1 cellular context compared by ENCODE assay signal in the genomic region with DNA sequence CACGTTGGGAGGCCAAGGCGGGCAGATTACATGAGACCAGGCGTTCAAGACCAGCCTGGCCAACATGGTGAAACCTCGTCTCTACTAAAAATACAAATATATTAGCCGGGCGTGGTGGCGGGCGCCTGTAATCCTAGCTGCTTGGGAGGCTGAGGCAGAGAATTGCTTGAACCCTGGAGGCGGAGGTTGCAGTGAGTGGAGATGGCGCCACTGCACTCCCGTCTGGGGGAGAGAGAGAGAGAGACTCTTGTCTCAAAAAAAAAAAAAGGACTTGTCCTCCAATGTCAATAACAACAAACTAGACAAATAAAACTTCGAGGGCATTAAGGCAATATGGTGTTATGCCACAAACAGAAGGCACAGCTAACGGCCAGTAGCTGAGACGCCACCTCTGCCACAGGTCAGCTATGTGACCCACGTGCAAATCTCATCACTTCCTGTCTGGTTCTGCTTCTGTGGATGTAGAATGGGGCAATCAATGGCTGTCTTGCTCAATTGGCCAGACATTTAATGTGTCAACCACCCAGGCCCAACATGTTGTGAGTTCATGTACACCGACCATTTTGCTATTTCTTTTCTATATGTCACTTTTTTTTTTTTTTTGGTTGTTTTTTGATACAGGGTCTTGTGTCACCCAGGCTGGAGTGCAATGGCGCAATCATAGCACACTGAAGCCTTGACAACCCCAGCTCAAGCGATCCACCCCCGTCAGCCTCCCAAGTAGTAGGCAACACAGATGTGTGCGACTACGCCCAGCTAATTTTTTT.
A peak's percentile ranks its signal among the peaks of the same experiment; 100 is the strongest.
TF ChIP-seq lines count a peak whose summit lies in the region.

No MANE protein-coding gene starts in this region.

TF ChIP-seq in GM12878, 131 proteins besides CTCF, POLR2A, EP300 and RAD21:
- TF ChIP-seq CUX1 (IDR thresholded peaks at IDR 0.05; ENCODE audit: insufficient replicate concordance, low read depth, low read length) = no peak
- no peak for TF ChIP-seq STAT3 (IDR thresholded peaks at IDR 0.05; ENCODE audit: low read depth, low read length)
- TF ChIP-seq MEF2A (IDR thresholded peaks at IDR 0.05; ENCODE audit: insufficient read depth, low read depth, low read length) = no peak
- 0 out of 2 replicates have a peak, but pooled peaks have one; percentile 70 for TF ChIP-seq SMARCA5 (IDR thresholded peaks at IDR 0.05)
- no peak for TF ChIP-seq CREB1 (IDR thresholded peaks at IDR 0.05; ENCODE audit: low read depth)
- TF ChIP-seq IRF4 (IDR thresholded peaks at IDR 0.05; ENCODE audit: low read depth, low read length) = no peak
- no peak for TF ChIP-seq CBX5 (IDR thresholded peaks at IDR 0.05; ENCODE audit: low read depth)
- no peak for TF ChIP-seq ZNF274 (IDR thresholded peaks at IDR 0.05; ENCODE audit: insufficient read depth, insufficient read length)
- TF ChIP-seq SPI1 (IDR thresholded peaks at IDR 0.05; ENCODE audit: borderline replicate concordance, insufficient read depth, low read depth, low read length) = peak; percentile 53; the same call in 1 of the 2 replicates
- peak; percentile 35; the same call in 1 of the 2 replicates for TF ChIP-seq NR2F1 (conservative IDR thresholded peaks at IDR 0.05)
- TF ChIP-seq NFXL1 (IDR thresholded peaks at IDR 0.05; ENCODE audit: borderline replicate concordance) = no peak
- no peak for TF ChIP-seq SUZ12 (IDR thresholded peaks at IDR 0.05; ENCODE audit: unreplicated experiment)
- no peak for TF ChIP-seq SRF (IDR thresholded peaks at IDR 0.05; ENCODE audit: low read depth in 2 of 2, low read length in 2 of 2)
- TF ChIP-seq RAD51 (IDR thresholded peaks at IDR 0.05) = peak; percentile 28; the same call in 1 of the 2 replicates
- no peak for TF ChIP-seq YBX1 (IDR thresholded peaks at IDR 0.05)
- no peak for TF ChIP-seq HDGF (IDR thresholded peaks at IDR 0.05)
- TF ChIP-seq PAX8 (IDR thresholded peaks at IDR 0.05) = no peak
- no peak for TF ChIP-seq E4F1 (IDR thresholded peaks at IDR 0.05; ENCODE audit: borderline replicate concordance, partially characterized antibody)
- TF ChIP-seq, protein P1, sequence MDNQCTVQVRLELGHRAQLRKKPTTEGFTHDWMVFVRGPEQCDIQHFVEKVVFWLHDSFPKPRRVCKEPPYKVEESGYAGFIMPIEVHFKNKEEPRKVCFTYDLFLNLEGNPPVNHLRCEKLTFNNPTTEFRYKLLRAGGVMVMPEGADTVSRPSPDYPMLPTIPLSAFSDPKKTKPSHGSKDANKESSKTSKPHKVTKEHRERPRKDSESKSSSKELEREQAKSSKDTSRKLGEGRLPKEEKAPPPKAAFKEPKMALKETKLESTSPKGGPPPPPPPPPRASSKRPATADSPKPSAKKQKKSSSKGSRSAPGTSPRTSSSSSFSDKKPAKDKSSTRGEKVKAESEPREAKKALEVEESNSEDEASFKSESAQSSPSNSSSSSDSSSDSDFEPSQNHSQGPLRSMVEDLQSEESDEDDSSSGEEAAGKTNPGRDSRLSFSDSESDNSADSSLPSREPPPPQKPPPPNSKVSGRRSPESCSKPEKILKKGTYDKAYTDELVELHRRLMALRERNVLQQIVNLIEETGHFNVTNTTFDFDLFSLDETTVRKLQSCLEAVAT (IDR thresholded peaks at IDR 0.05) = peak; percentile 60
- TF ChIP-seq BCL11A (IDR thresholded peaks at IDR 0.05; ENCODE audit: low read depth, low read length) = no peak
- no peak for TF ChIP-seq CBFB (IDR thresholded peaks at IDR 0.05; ENCODE audit: low read depth)
- no peak for TF ChIP-seq SIN3A (IDR thresholded peaks at IDR 0.05; ENCODE audit: low read depth, low read length)
- TF ChIP-seq SMAD5 (IDR thresholded peaks at IDR 0.05; ENCODE audit: low read depth) = 0 out of 2 replicates have a peak, but pooled peaks have one; percentile 12
- TF ChIP-seq YY1 (IDR thresholded peaks at IDR 0.05; ENCODE audit: low read depth, low read length) = peak; percentile 63
- TF ChIP-seq NFYA (IDR thresholded peaks at IDR 0.05; ENCODE audit: borderline replicate concordance, low read depth, low read length) = no peak
- TF ChIP-seq ESRRA (IDR thresholded peaks at IDR 0.05; ENCODE audit: low read length) = no peak
- TF ChIP-seq, protein P2, sequence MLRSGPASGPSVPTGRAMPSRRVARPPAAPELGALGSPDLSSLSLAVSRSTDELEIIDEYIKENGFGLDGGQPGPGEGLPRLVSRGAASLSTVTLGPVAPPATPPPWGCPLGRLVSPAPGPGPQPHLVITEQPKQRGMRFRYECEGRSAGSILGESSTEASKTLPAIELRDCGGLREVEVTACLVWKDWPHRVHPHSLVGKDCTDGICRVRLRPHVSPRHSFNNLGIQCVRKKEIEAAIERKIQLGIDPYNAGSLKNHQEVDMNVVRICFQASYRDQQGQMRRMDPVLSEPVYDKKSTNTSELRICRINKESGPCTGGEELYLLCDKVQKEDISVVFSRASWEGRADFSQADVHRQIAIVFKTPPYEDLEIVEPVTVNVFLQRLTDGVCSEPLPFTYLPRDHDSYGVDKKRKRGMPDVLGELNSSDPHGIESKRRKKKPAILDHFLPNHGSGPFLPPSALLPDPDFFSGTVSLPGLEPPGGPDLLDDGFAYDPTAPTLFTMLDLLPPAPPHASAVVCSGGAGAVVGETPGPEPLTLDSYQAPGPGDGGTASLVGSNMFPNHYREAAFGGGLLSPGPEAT (IDR thresholded peaks at IDR 0.05; ENCODE audit: low read depth) = 0 out of 2 replicates have a peak, but pooled peaks have one; percentile 29
- no peak for TF ChIP-seq EGR1 (IDR thresholded peaks at IDR 0.05; ENCODE audit: borderline replicate concordance in 1 of 2, low read depth in 2 of 2, low read length in 2 of 2)
- TF ChIP-seq, protein P3, sequence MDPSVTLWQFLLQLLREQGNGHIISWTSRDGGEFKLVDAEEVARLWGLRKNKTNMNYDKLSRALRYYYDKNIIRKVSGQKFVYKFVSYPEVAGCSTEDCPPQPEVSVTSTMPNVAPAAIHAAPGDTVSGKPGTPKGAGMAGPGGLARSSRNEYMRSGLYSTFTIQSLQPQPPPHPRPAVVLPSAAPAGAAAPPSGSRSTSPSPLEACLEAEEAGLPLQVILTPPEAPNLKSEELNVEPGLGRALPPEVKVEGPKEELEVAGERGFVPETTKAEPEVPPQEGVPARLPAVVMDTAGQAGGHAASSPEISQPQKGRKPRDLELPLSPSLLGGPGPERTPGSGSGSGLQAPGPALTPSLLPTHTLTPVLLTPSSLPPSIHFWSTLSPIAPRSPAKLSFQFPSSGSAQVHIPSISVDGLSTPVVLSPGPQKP (IDR thresholded peaks at IDR 0.05; ENCODE audit: low read depth, low read length) = no peak
- TF ChIP-seq MAX (IDR thresholded peaks at IDR 0.05; ENCODE audit: low read depth, low read length) = no peak; the same call in 1 of the 2 replicates
- no peak for TF ChIP-seq CHD1 (IDR thresholded peaks at IDR 0.05; ENCODE audit: low read depth, low read length)
- TF ChIP-seq SIX5 (IDR thresholded peaks at IDR 0.05; ENCODE audit: low read depth, low read length, severe bottlenecking) = no peak
- TF ChIP-seq, protein P4, sequence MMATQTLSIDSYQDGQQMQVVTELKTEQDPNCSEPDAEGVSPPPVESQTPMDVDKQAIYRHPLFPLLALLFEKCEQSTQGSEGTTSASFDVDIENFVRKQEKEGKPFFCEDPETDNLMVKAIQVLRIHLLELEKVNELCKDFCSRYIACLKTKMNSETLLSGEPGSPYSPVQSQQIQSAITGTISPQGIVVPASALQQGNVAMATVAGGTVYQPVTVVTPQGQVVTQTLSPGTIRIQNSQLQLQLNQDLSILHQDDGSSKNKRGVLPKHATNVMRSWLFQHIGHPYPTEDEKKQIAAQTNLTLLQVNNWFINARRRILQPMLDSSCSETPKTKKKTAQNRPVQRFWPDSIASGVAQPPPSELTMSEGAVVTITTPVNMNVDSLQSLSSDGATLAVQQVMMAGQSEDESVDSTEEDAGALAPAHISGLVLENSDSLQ (IDR thresholded peaks at IDR 0.05) = 0 out of 2 replicates have a peak, but pooled peaks have one; percentile 26
- TF ChIP-seq PML (IDR thresholded peaks at IDR 0.05; ENCODE audit: low read length) = no peak
- TF ChIP-seq CEBPB (IDR thresholded peaks at IDR 0.05; ENCODE audit: borderline replicate concordance in 1 of 2, low read depth in 2 of 2, low read length in 2 of 2) = no peak
- TF ChIP-seq BHLHE40 (IDR thresholded peaks at IDR 0.05; ENCODE audit: borderline replicate concordance in 1 of 2, low read depth in 2 of 2, low read length in 1 of 2) = peak; percentile 21 to 34; a peak in 1 of 4 replicates
- TF ChIP-seq, protein P5, sequence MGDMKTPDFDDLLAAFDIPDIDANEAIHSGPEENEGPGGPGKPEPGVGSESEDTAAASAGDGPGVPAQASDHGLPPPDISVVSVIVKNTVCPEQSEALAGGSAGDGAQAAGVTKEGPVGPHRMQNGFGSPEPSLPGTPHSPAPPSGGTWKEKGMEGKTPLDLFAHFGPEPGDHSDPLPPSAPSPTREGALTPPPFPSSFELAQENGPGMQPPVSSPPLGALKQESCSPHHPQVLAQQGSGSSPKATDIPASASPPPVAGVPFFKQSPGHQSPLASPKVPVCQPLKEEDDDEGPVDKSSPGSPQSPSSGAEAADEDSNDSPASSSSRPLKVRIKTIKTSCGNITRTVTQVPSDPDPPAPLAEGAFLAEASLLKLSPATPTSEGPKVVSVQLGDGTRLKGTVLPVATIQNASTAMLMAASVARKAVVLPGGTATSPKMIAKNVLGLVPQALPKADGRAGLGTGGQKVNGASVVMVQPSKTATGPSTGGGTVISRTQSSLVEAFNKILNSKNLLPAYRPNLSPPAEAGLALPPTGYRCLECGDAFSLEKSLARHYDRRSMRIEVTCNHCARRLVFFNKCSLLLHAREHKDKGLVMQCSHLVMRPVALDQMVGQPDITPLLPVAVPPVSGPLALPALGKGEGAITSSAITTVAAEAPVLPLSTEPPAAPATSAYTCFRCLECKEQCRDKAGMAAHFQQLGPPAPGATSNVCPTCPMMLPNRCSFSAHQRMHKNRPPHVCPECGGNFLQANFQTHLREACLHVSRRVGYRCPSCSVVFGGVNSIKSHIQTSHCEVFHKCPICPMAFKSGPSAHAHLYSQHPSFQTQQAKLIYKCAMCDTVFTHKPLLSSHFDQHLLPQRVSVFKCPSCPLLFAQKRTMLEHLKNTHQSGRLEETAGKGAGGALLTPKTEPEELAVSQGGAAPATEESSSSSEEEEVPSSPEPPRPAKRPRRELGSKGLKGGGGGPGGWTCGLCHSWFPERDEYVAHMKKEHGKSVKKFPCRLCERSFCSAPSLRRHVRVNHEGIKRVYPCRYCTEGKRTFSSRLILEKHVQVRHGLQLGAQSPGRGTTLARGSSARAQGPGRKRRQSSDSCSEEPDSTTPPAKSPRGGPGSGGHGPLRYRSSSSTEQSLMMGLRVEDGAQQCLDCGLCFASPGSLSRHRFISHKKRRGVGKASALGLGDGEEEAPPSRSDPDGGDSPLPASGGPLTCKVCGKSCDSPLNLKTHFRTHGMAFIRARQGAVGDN (IDR thresholded peaks at IDR 0.05) = peak; percentile 96
- TF ChIP-seq, protein P6, sequence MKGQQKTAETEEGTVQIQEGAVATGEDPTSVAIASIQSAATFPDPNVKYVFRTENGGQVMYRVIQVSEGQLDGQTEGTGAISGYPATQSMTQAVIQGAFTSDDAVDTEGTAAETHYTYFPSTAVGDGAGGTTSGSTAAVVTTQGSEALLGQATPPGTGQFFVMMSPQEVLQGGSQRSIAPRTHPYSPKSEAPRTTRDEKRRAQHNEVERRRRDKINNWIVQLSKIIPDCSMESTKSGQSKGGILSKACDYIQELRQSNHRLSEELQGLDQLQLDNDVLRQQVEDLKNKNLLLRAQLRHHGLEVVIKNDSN (IDR thresholded peaks at IDR 0.05; ENCODE audit: borderline replicate concordance, extremely low read length, insufficient read depth, low read depth, low read length) = peak; percentile 32
TF ChIP-seq in GM12878: peak in this region for 12.
